Comparison of ENCODE assay signal across 8 cellular contexts in genomic region chr16:79434097-79434496, GRCh38.
"Had no signal": no experiment of that assay in that cellular context is flagged by ENCODE, and none has a peak within 500 bp of the region (broad histone marks: within the 10 kb centered on the region; RNA-seq: fewer than 3 reads in every experiment).

No MANE protein-coding gene starts in this region.

- H3K4me3 ChIP-seq: GM23248, HAP-1 had no signal

- H3K36me3 ChIP-seq: HAP-1 had no signal

- FAIRE-seq: HepG2 had no signal

- H2AFZ ChIP-seq: GM23248 had no signal

- ATAC-seq: HCT116, HepG2 had no signal

- DNase-seq: GM23248, GOT3, H7, KBM-7 had no signal

- H3K4me1 ChIP-seq: HAP-1 had no signal

- H3K27ac ChIP-seq: GM23248, HL-60 had no signal

- H3K9ac ChIP-seq: GM23248 had no signal

- H3K9me3 ChIP-seq: HAP-1 had no signal
